8 cellular contexts compared by ENCODE assay signal in genomic region chr12:103505371-103506236, GRCh38. TPM values are rescaled to one million over a fixed set of nuclear protein-coding genes. Genes with fewer than 3 reads are reported as not detected.
DNase-seq lines count a peak whose midpoint lies in the region; ATAC-seq, FAIRE-seq and TF ChIP-seq lines count a peak whose summit lies in the region.

No MANE protein-coding gene starts in this region.

- ATAC-seq in GM19455 (IDR thresholded peaks at IDR 0.05; ENCODE audit: unreplicated experiment) (peak; percentile 97), HG03378 (IDR thresholded peaks at IDR 0.05; ENCODE audit: unreplicated experiment) (peak; percentile 96), omental fat pad (ENCODE audit: low FRiP score) (no peak)

- H3K4me3 Mint-ChIP-seq in astrocyte (ENCODE audit: unreplicated experiment) = no peak overlapping the region

- H3K4me3 ChIP-seq in astrocyte (ENCODE audit: insufficient read depth, low read depth, low read length) = no peak overlapping the region

- DNase-seq in GM10266 (ENCODE audit: extremely low spot score) (peak; percentile 80), astrocyte (ENCODE audit: low read depth) (no peak), omental fat pad (ENCODE audit: low spot score) (no peak), NCI-H2081 treated with DMSO at 0.1 percent for 48 hours (lab: John Stamatoyannopoulos, UW) (no peak), DMS153 treated with DMSO at 0.1 percent for 48 hours (lab: John Stamatoyannopoulos, UW; ENCODE audit: unreplicated experiment) (no peak), DMS53 (lab: John Stamatoyannopoulos, UW) (no peak)

- TF ChIP-seq CTCF in GM10266 (IDR thresholded peaks at IDR 0.05; ENCODE audit: control insufficient read depth, insufficient read depth, low read depth, missing control alignments) (no peak), astrocyte (IDR thresholded peaks at IDR 0.05; ENCODE audit: insufficient read depth, low read depth, low read length) (no peak), omental fat pad (IDR thresholded peaks at IDR 0.05) (no peak)

- H3K36me3 ChIP-seq in astrocyte (ENCODE audit: insufficient read depth, low read length) = no peaks in the 10 kb centered on the region

- peaks cover 3% of the 10 kb centered on the region for H3K9me3 Mint-ChIP-seq in astrocyte (ENCODE audit: unreplicated experiment)

- H2AFZ ChIP-seq in astrocyte (ENCODE audit: low read depth, low read length) = no peak overlapping the region

- no peak overlapping the region for H3K9ac ChIP-seq in astrocyte (ENCODE audit: low read length)

- peak overlapping the region; percentile 79 for H3K27ac Mint-ChIP-seq in astrocyte (ENCODE audit: unreplicated experiment)

- H3K4me1 ChIP-seq in astrocyte (ENCODE audit: insufficient read depth, low read length) = no peaks in the 10 kb centered on the region

- H3K79me2 ChIP-seq in astrocyte (ENCODE audit: insufficient read depth, low read length) = no peaks in the 10 kb centered on the region

- H3K27me3 Mint-ChIP-seq in astrocyte (ENCODE audit: low read depth, unreplicated experiment) = peaks cover 10% of the 10 kb centered on the region

- no peaks in the 10 kb centered on the region for H4K20me1 ChIP-seq in astrocyte (ENCODE audit: insufficient read depth, low read length)

- H3K27ac ChIP-seq in astrocyte (ENCODE audit: low read depth, low read length) = no peak overlapping the region

- no peaks in the 10 kb centered on the region for H3K9me3 ChIP-seq in astrocyte (ENCODE audit: insufficient read depth, low read depth, low read length)

- H3K4me2 ChIP-seq in astrocyte (ENCODE audit: low read length) = no peak overlapping the region

- no peak for FAIRE-seq in astrocyte (lab: Jason Lieb, UNC)

- H3K4me1 Mint-ChIP-seq in astrocyte (ENCODE audit: low read depth, unreplicated experiment) = peaks cover 11% of the 10 kb centered on the region

- no peaks in the 10 kb centered on the region for H3K36me3 Mint-ChIP-seq in astrocyte (ENCODE audit: low read depth, unreplicated experiment)

- no peaks in the 10 kb centered on the region for H3K27me3 ChIP-seq in astrocyte (ENCODE audit: insufficient read depth, low read length)

RNA-seq across cellular contexts. Expression of gene C12orf42, which starts 9.8 kb away (rescaled TPM):
- total RNA-seq in astrocyte = not detected in 2 replicates
- total RNA-seq in omental fat pad = under 1 TPM in 1 of 4 donors, not detected in 3; 0.36 TPM
